Comparison of ENCODE assay signal across 8 cellular contexts in genomic region chr13:77699059-77699680, GRCh38. TPM values are rescaled to one million over a fixed set of nuclear protein-coding genes. Genes with fewer than 3 reads are reported as not detected.
A peak's percentile ranks its signal among the peaks of the same experiment; 100 is the strongest.
DNase-seq lines count a peak whose midpoint lies in the region; ATAC-seq, FAIRE-seq and TF ChIP-seq lines count a peak whose summit lies in the region.

No MANE protein-coding gene starts in this region.

- no peak for TF ChIP-seq CTCF in gastroesophageal sphincter (IDR thresholded peaks at IDR 0.05)

- FAIRE-seq in GM19239 (lab: Jason Lieb, UNC), result peak; percentile 75

- H3K4me1 ChIP-seq in gastroesophageal sphincter (peaks cover 0 to 36% (median 0%) of the 10 kb centered on the region in 3 donors), skeletal muscle satellite cell (ENCODE audit: control insufficient read depth, insufficient read depth, low read length) (peaks cover 5% of the 10 kb centered on the region)

- H3K27me3 ChIP-seq in gastroesophageal sphincter (peaks cover 5% of the 10 kb centered on the region), skeletal muscle satellite cell (ENCODE audit: control insufficient read depth, insufficient read depth, low read length) (peaks cover 42% of the 10 kb centered on the region)

- H3K9me3 ChIP-seq in gastroesophageal sphincter (no peaks in the 10 kb centered on the region), skeletal muscle satellite cell (replicated peaks; ENCODE audit: low read length) (no peaks in the 10 kb centered on the region)

- peak overlapping the region in 1 of 4 donors; percentile 80 for H3K27ac ChIP-seq in gastroesophageal sphincter

- no peak for DNase-seq in GM19239 (ENCODE audit: insufficient read length, low spot score)
- DNase-seq in SW480 (ENCODE audit: low spot score), result peak; percentile 2
- no peak for DNase-seq in DMS153 treated with DMSO at 0.1 percent for 48 hours (lab: John Stamatoyannopoulos, UW; ENCODE audit: unreplicated experiment)
- DNase-seq in NCI-H510A (lab: John Stamatoyannopoulos, UW), result no peak

- H3K4me3 ChIP-seq in gastroesophageal sphincter (peak overlapping the region; percentile 77 to 78), skeletal muscle satellite cell (ENCODE audit: low read length) (peak overlapping the region; percentile 76)

- no peak for TF ChIP-seq EP300 in gastroesophageal sphincter (IDR thresholded peaks at IDR 0.05)

- no peak overlapping the region for H3K9ac ChIP-seq in skeletal muscle satellite cell (ENCODE audit: low read depth, low read length)

- H3K36me3 ChIP-seq in gastroesophageal sphincter (no peaks in the 10 kb centered on the region), skeletal muscle satellite cell (ENCODE audit: insufficient read depth, low read length) (no peaks in the 10 kb centered on the region)

- peak overlapping the region; percentile 96 for H3K4me2 ChIP-seq in skeletal muscle satellite cell (ENCODE audit: low read length)

- ATAC-seq in gastroesophageal sphincter (no peak), GM18861 (IDR thresholded peaks at IDR 0.05; ENCODE audit: unreplicated experiment) (no peak), HG02610 (IDR thresholded peaks at IDR 0.05; ENCODE audit: unreplicated experiment) (no peak)

- WGBS in gastroesophageal sphincter (ENCODE audit: low coverage in 1 of 2), 2 donors, result 0 to 2% methylated on average over 4 of the region's 4 CpGs

- no peak for TF ChIP-seq POLR2A in gastroesophageal sphincter (IDR thresholded peaks at IDR 0.05)

RNA-seq across cellular contexts. Expression of gene SLAIN1, which starts 1.7 kb away (rescaled TPM):
- total RNA-seq in gastroesophageal sphincter, result 10 to 100 TPM in 3 of 4 donors, 1 to 10 TPM in 1; 8.9 to 17.3 (median 15.5) TPM
- total RNA-seq in skeletal muscle satellite cell (2012; rRNA removed), result 0.44 TPM in 1 of 2 replicates, not detected in the other
